ENCODE assay signal across 22 cellular contexts in genomic region chr10:30536578-30536977, GRCh38.
DNase-seq lines count a peak whose midpoint lies in the region; ATAC-seq, FAIRE-seq and TF ChIP-seq lines count a peak whose summit lies in the region.
"Had no signal": no experiment of that assay in that cellular context is flagged by ENCODE, and none has a peak within 500 bp of the region (broad histone marks: within the 10 kb centered on the region; RNA-seq: fewer than 3 reads in every experiment).

No MANE protein-coding gene starts in this region.

- 49% methylated on average over 4 of the region's 4 CpGs for WGBS in right lobe of liver (ENCODE audit: insufficient coverage, low coverage, low lambda C conversion rate, missing lambda C conversion rate)
- 57% methylated on average over 4 of the region's 4 CpGs for WGBS in HepG2 (ENCODE audit: low lambda C conversion rate)

- H3K4me3 ChIP-seq in right lobe of liver = no peak overlapping the region
- H3K4me3 ChIP-seq in HepG2 (replicated peaks in 1 of 3; ENCODE audit: insufficient read depth in 1 of 3, low read depth in 2 of 3, low read length in 3 of 3) = no peak overlapping the region
- no peak overlapping the region for H3K4me3 ChIP-seq in left lung
- H3K4me3 ChIP-seq in vagina = no peak overlapping the region
- H3K4me3 ChIP-seq in GM23338 = no peak overlapping the region
- H3K4me3 ChIP-seq: esophagus squamous epithelium, gastroesophageal sphincter, ovary, tibial artery had no signal

- H3K9me3 ChIP-seq in right lobe of liver = no peaks in the 10 kb centered on the region
- no peaks in the 10 kb centered on the region for H3K9me3 ChIP-seq in HepG2 (ENCODE audit: low read length)
- H3K9me3 ChIP-seq in left lung = no peaks in the 10 kb centered on the region
- no peaks in the 10 kb centered on the region for H3K9me3 ChIP-seq in vagina
- H3K9me3 ChIP-seq: esophagus squamous epithelium, gastroesophageal sphincter, ovary, tibial artery had no signal

- in situ Hi-C loops in HepG2 (cut with HindIII; ENCODE audit: extremely low pct_ligation_motif_present, low pct_unique_long_range_greater_than_20kb) = loop anchor here (10.0 kb wide), 1 partner anchor 122 kb away; no protein-coding TSS in a partner anchor

- H3K4me1 Mint-ChIP-seq in GM23338 = peaks cover 19% of the 10 kb centered on the region

- H3K9me3 Mint-ChIP-seq in GM23338 = 0 out of 3 replicates have a peak, but pooled peaks cover 5% of the 10 kb centered on the region
- H3K9me3 Mint-ChIP-seq: memory B cell; naive thymus-derived CD8-positive, alpha-beta T cell had no signal

- H3K36me3 ChIP-seq in right lobe of liver (no peaks in the 10 kb centered on the region), HepG2 (replicated peaks in 1 of 2; ENCODE audit: control insufficient read depth in 1 of 2, insufficient read depth in 2 of 2, low read length in 2 of 2) (no peaks in the 10 kb centered on the region), left lung (no peaks in the 10 kb centered on the region), vagina (no peaks in the 10 kb centered on the region), GM23338 (ENCODE audit: insufficient read depth) (no peaks in the 10 kb centered on the region)
- H3K36me3 ChIP-seq: esophagus squamous epithelium, gastroesophageal sphincter, ovary, tibial artery had no signal

- H3K27ac ChIP-seq in right lobe of liver = peak overlapping the region in 2 of 3 donors; percentile 57 to 58
- no peak overlapping the region for H3K27ac ChIP-seq in HepG2 (ENCODE audit: extremely low read length, insufficient read depth, low read length)
- H3K27ac ChIP-seq in left lung = peak overlapping the region; percentile 43 to 77
- H3K27ac ChIP-seq in vagina = peak overlapping the region; percentile 9
- no peak overlapping the region for H3K27ac ChIP-seq in GM23338 (ENCODE audit: low read depth)
- H3K27ac ChIP-seq: ovary had no signal

- H3K4me1 ChIP-seq in right lobe of liver (peaks cover 0 to 37% (median 15%) of the 10 kb centered on the region in 4 donors), HepG2 (ENCODE audit: insufficient read depth, low read length) (peaks cover 96% of the 10 kb centered on the region), left lung (peaks cover 5 to 84% of the 10 kb centered on the region in 2 donors), vagina (no peaks in the 10 kb centered on the region), GM23338 (ENCODE audit: insufficient read depth) (peaks cover 12% of the 10 kb centered on the region; the same call in 1 of the 2 replicates)
- H3K4me1 ChIP-seq: tibial artery had no signal

- no peaks in the 10 kb centered on the region for H3F3A ChIP-seq in GM23338 (replicated peaks; ENCODE audit: low read depth)

- TF ChIP-seq CTCF in right lobe of liver (IDR thresholded peaks at IDR 0.05) (no peak), HepG2 (CRISPR knock-in tag; IDR thresholded peaks at IDR 0.05) (no peak), left lung (IDR thresholded peaks at IDR 0.05) (no peak), vagina (IDR thresholded peaks at IDR 0.05) (no peak), GM23338 (conservative IDR thresholded peaks at IDR 0.05; ENCODE audit: low read depth in 2 of 2) (no peak)

- no peak for FAIRE-seq in HepG2 (lab: Jason Lieb, UNC)
- FAIRE-seq: kidney had no signal

- no peaks in the 10 kb centered on the region for H3K9me2 ChIP-seq in GM23338 (ENCODE audit: insufficient read depth)

- DNase-seq in right lobe of liver (no peak), HepG2 (ENCODE audit: low spot score) (no peak), NCI-H1105 treated with DMSO at 0.1 percent for 48 hours (lab: John Stamatoyannopoulos, UW) (peak; percentile 60), left lung (no peak), vagina (ENCODE audit: extremely low spot score in 2 of 2) (no peak), GDM1 (lab: John Stamatoyannopoulos, UW) (no peak), GM23338 (ENCODE audit: low spot score) (no peak)
- DNase-seq: activated CD4-positive, CD25-positive, alpha-beta regulatory T cell treated with anti-CD3 and anti-CD28 coated beads, Interleukin-2, amount 50 U/mL, for 72 hours; activated CD8-positive, alpha-beta memory T cell treated with anti-CD3 and anti-CD28 coated beads for 24 hours; effector CD4-positive, alpha-beta T cell; esophagus squamous epithelium; kidney; naive thymus-derived CD8-positive, alpha-beta T cell; NCI-H1417 treated with DMSO at 0.1 percent for 48 hours; ovary; stimulated activated naive CD8-positive, alpha-beta T cell treated with anti-CD3 and anti-CD28 coated beads, Interleukin-15, Interleukin-2, amounts not matched to agents 100 U/mL and 50 U/mL, for 24 hours; T-helper 9 cell; tibial artery had no signal

- CTCF ChIA-PET in HepG2 (lab: Yijun Ruan, JAX; ENCODE audit: low intra/inter-chr PET ratio, low total read pairs) = no interaction called here

- POLR2A ChIA-PET in HepG2 (lab: Yijun Ruan, JAX) = interaction anchor here (2.0 kb wide), 1 partner anchor 113 kb away, joined by 6 read pairs; no protein-coding TSS in a partner anchor

- no TSS peak for BruUV-seq in HepG2 (replicated peaks; lab: Mats Ljungman, UMichigan)

- TF ChIP-seq POLR2A in right lobe of liver (IDR thresholded peaks at IDR 0.05) (no peak), HepG2 (IDR thresholded peaks at IDR 0.05; ENCODE audit: insufficient read depth in 1 of 2, low read depth in 2 of 2, low read length in 2 of 2) (no peak), vagina (IDR thresholded peaks at IDR 0.05) (no peak)

- no peak overlapping the region for H3K9ac ChIP-seq in HepG2 (ENCODE audit: insufficient read depth, low read depth, low read length)

- TF ChIP-seq EP300 in HepG2 (IDR thresholded peaks at IDR 0.05; ENCODE audit: low read depth in 2 of 2, low read length in 2 of 2) (no peak), HepG2 (CRISPR knock-in tag; IDR thresholded peaks at IDR 0.05; ENCODE audit: borderline replicate concordance) (no peak)

- H3K27me3 Mint-ChIP-seq in GM23338 (ENCODE audit: insufficient read depth, low read depth, poor library complexity) = peaks cover 8% of the 10 kb centered on the region
- H3K27me3 Mint-ChIP-seq: memory B cell had no signal

- no peak overlapping the region for H3K27ac Mint-ChIP-seq in GM23338
- H3K27ac Mint-ChIP-seq: activated naive CD8-positive, alpha-beta T cell; memory B cell had no signal

- intact Hi-C loops in right lobe of liver (cut with DNase I) = loop anchor here (10.0 kb wide), 2 partner anchors 112 to 142 kb away; no protein-coding TSS in a partner anchor
- intact Hi-C loops in HepG2 (cut with micrococcal nuclease; ENCODE audit: unreplicated experiment) = no loop called here
- intact Hi-C loops in left lung (cut with DNase I) = loop anchor here in 1 of 2 donors (10.0 kb wide), 1 partner anchor 122 kb away; no protein-coding TSS in a partner anchor
- intact Hi-C loops in vagina (cut with DNase I) = no loop called here

- H3K27me3 ChIP-seq in right lobe of liver (no peaks in the 10 kb centered on the region), HepG2 (ENCODE audit: control insufficient read depth in 1 of 2, insufficient read depth in 2 of 2, low read length in 2 of 2) (no peaks in the 10 kb centered on the region), left lung (no peaks in the 10 kb centered on the region), vagina (no peaks in the 10 kb centered on the region), GM23338 (ENCODE audit: insufficient read depth) (no peaks in the 10 kb centered on the region)
- H3K27me3 ChIP-seq: esophagus squamous epithelium, gastroesophageal sphincter, ovary, tibial artery had no signal

- H3K79me2 ChIP-seq in HepG2 (ENCODE audit: insufficient read depth, low read length) (no peaks in the 10 kb centered on the region), GM23338 (replicated peaks; ENCODE audit: insufficient read depth) (no peaks in the 10 kb centered on the region)

- H4K20me1 ChIP-seq in HepG2 (ENCODE audit: insufficient read depth, low read length) (no peaks in the 10 kb centered on the region), GM23338 (replicated peaks; ENCODE audit: insufficient read depth) (no peaks in the 10 kb centered on the region)

- TF ChIP-seq RAD21 in HepG2 (CRISPR knock-in tag; IDR thresholded peaks at IDR 0.05) = no peak

- ATAC-seq in right lobe of liver (no peak), HepG2 (no peak), left lung (no peak), GM21447 (IDR thresholded peaks at IDR 0.05; ENCODE audit: unreplicated experiment) (no peak), GM23338 (no peak)
- ATAC-seq: gastroesophageal sphincter; naive thymus-derived CD8-positive, alpha-beta T cell; stimulated activated naive CD8-positive, alpha-beta T cell treated with anti-CD3 and anti-CD28 coated beads, Interleukin-15, Interleukin-2, amounts not matched to agents 100 U/mL and 50 U/mL, for 24 hours had no signal

- H3K4me2 ChIP-seq in HepG2 (ENCODE audit: low read depth, low read length) (no peak overlapping the region), GM23338 (no peak overlapping the region)

- no peak overlapping the region for H3K4me3 Mint-ChIP-seq in GM23338
- H3K4me3 Mint-ChIP-seq: activated naive CD8-positive, alpha-beta T cell; memory B cell; naive thymus-derived CD8-positive, alpha-beta T cell had no signal

- H3K36me3 Mint-ChIP-seq in GM23338 (ENCODE audit: low read depth) = no peaks in the 10 kb centered on the region
- H3K36me3 Mint-ChIP-seq: activated naive CD8-positive, alpha-beta T cell; memory B cell; naive thymus-derived CD8-positive, alpha-beta T cell had no signal

- H2AFZ ChIP-seq in HepG2 (ENCODE audit: low read length) = no peak overlapping the region
- H2AFZ ChIP-seq in GM23338 = no peak overlapping the region

TF ChIP-seq in HepG2, 621 proteins besides CTCF, POLR2A, EP300 and RAD21 (continues in another document):
- TF ChIP-seq THRA (CRISPR knock-in tag; IDR thresholded peaks at IDR 0.05; ENCODE audit: borderline replicate concordance) = no peak

TF ChIP-seq in GM23338, 12 proteins besides CTCF, POLR2A, EP300 and RAD21 (continues in another document):
- no peak for TF ChIP-seq POLR2AphosphoS5 (IDR thresholded peaks at IDR 0.05; ENCODE audit: low read depth)
- no peak for TF ChIP-seq NANOG (IDR thresholded peaks at IDR 0.05; ENCODE audit: borderline replicate concordance)
- TF ChIP-seq CREB1 (CRISPR knock-in tag; IDR thresholded peaks at IDR 0.05; ENCODE audit: low read depth) = no peak
- no peak for TF ChIP-seq ZNF114 (CRISPR knock-in tag; IDR thresholded peaks at IDR 0.05)
- TF ChIP-seq ZNF331 (CRISPR knock-in tag; IDR thresholded peaks at IDR 0.05; ENCODE audit: low read depth) = no peak
- TF ChIP-seq EZH2phosphoT487 (IDR thresholded peaks at IDR 0.05; ENCODE audit: unreplicated experiment) = no peak
- TF ChIP-seq ETS1 (IDR thresholded peaks at IDR 0.05) = no peak

Comparison
In these comparisons a context has a peak if more than half of its experiments do, and no peak if none do; other contexts are left out.
1. H3K27ac ChIP-seq: peak in right lobe of liver (2 of 3), left lung (2 of 2) and vagina (single experiment); none in HepG2 (single experiment) and GM23338 (single experiment).
2. intact Hi-C loops: an anchor here in right lobe of liver (10.0 kb wide); none called in HepG2 and vagina.